21 cellular contexts compared by ENCODE assay signal in genomic region chr6:137351890-137352289, GRCh38.
DNase-seq lines count a peak whose midpoint lies in the region; ATAC-seq, FAIRE-seq and TF ChIP-seq lines count a peak whose summit lies in the region.
"Had no signal": no experiment of that assay in that cellular context is flagged by ENCODE, and none has a peak within 500 bp of the region (broad histone marks: within the 10 kb centered on the region; RNA-seq: fewer than 3 reads in every experiment).

No MANE protein-coding gene starts in this region.

- no peak overlapping the region for H3K4me3 Mint-ChIP-seq in central memory CD8-positive, alpha-beta T cell
- H3K4me3 Mint-ChIP-seq: activated naive CD8-positive, alpha-beta T cell treated with anti-CD3 and anti-CD28 coated beads for 36 hours; activated T-cell treated with anti-CD3 and anti-CD28 coated beads, Interleukin-2, amount 50 U/mL, for 4 hours; endodermal cell had no signal

- peak; percentile 14 for ATAC-seq in central memory CD8-positive, alpha-beta T cell (replicated peaks; ENCODE audit: extremely low read depth, poor library complexity, severe bottlenecking)
- ATAC-seq in GM19324 (IDR thresholded peaks at IDR 0.05; ENCODE audit: low FRiP score, unreplicated experiment), result no peak
- no peak for ATAC-seq in HG03095 (IDR thresholded peaks at IDR 0.05; ENCODE audit: unreplicated experiment)
- ATAC-seq: activated T-cell treated with anti-CD3 and anti-CD28 coated beads, Interleukin-2, amount 50 U/mL, for 4 hours; gastrocnemius medialis; GM12878 had no signal

- H4K91ac ChIP-seq in neuronal stem cell (ENCODE audit: low read depth, low read length, poor library complexity), result no peak overlapping the region

- no peak overlapping the region for H3K4ac ChIP-seq in neuronal stem cell (ENCODE audit: low read length)

- DNase-seq in EH (ENCODE audit: low read depth), result peak; percentile 15
- DNase-seq in NOMO-1 treated with DMSO at 0.1 percent for 48 hours (lab: John Stamatoyannopoulos, UW; ENCODE audit: unreplicated experiment), result peak; percentile 83
- DNase-seq in central memory CD8-positive, alpha-beta T cell (ENCODE audit: low spot score in 2 of 2), result no peak
- DNase-seq in posterior vena cava (ENCODE audit: low spot score), result peak; percentile 58
- no peak for DNase-seq in neuronal stem cell (ENCODE audit: low spot score)
- no peak for DNase-seq in H54 (ENCODE audit: insufficient read length, low spot score)
- DNase-seq: activated CD4-positive, alpha-beta T cell treated with anti-CD3 and anti-CD28 coated beads for 48 hours; activated naive CD8-positive, alpha-beta T cell treated with anti-CD3 and anti-CD28 coated beads for 36 hours; activated T-cell treated with anti-CD3 and anti-CD28 coated beads, Interleukin-2, amount 50 U/mL, for 4 hours; BE2C; endodermal cell; gastrocnemius medialis; NCI-H187; NCI-H69; RPMI8226; stimulated activated naive CD4-positive, alpha-beta T cell; T-helper 2 cell had no signal

- no peaks in the 10 kb centered on the region for H3K36me3 ChIP-seq in neuronal stem cell (replicated peaks in 1 of 2; ENCODE audit: control insufficient read depth in 2 of 2, insufficient read depth in 2 of 2, low read length in 2 of 2)
- H3K36me3 ChIP-seq: BE2C, gastrocnemius medialis, vagina had no signal

- no peak overlapping the region for H2BK120ac ChIP-seq in neuronal stem cell (ENCODE audit: low read depth, low read length)

- WGBS in neuronal stem cell (ENCODE audit: extremely low coverage in 2 of 2, insufficient read length in 2 of 2, insufficient replicate concordance in 1 of 2), 2 donors, result no CpG with 5 or more reads among the region's 5 CpGs

- H3K9ac ChIP-seq in neuronal stem cell (ENCODE audit: low read depth, low read length, poor library complexity), result no peak overlapping the region

- no peak overlapping the region for H3K4me2 ChIP-seq in neuronal stem cell (ENCODE audit: insufficient read depth, low read length, poor library complexity, severe bottlenecking)

- H3K4me1 Mint-ChIP-seq in central memory CD8-positive, alpha-beta T cell, result peaks cover 20% of the 10 kb centered on the region
- H3K4me1 Mint-ChIP-seq: endodermal cell had no signal

- no peak overlapping the region for H3K4me3 ChIP-seq in neuronal stem cell (ENCODE audit: low read length in 2 of 2)
- H3K4me3 ChIP-seq: gastrocnemius medialis, GM12878, vagina had no signal

- no peaks in the 10 kb centered on the region for H3K27me3 Mint-ChIP-seq in central memory CD8-positive, alpha-beta T cell
- H3K27me3 Mint-ChIP-seq: activated naive CD8-positive, alpha-beta T cell treated with anti-CD3 and anti-CD28 coated beads for 36 hours had no signal

- no peaks in the 10 kb centered on the region for H3K9me3 ChIP-seq in neuronal stem cell (replicated peaks in 1 of 2; ENCODE audit: control insufficient read depth in 2 of 2, insufficient read depth in 1 of 2, low read depth in 1 of 2, low read length in 2 of 2)
- H3K9me3 ChIP-seq: BE2C, gastrocnemius medialis, vagina had no signal

- no peak overlapping the region for H3K18ac ChIP-seq in neuronal stem cell (ENCODE audit: low read length)

- peaks cover 0 to 5% of the 10 kb centered on the region in 2 donors for H3K4me1 ChIP-seq in neuronal stem cell (ENCODE audit: control insufficient read depth in 2 of 2, insufficient read depth in 1 of 2, low read depth in 1 of 2, low read length in 2 of 2)
- H3K4me1 ChIP-seq: BE2C, vagina had no signal

- no peak overlapping the region for H3K27ac Mint-ChIP-seq in central memory CD8-positive, alpha-beta T cell (ENCODE audit: low read depth)
- H3K27ac Mint-ChIP-seq: activated naive CD8-positive, alpha-beta T cell treated with anti-CD3 and anti-CD28 coated beads for 36 hours; endodermal cell had no signal

- no peak overlapping the region for H3K23ac ChIP-seq in neuronal stem cell (ENCODE audit: low read depth, low read length, poor library complexity)

- no peak for FAIRE-seq in H54 (lab: Jason Lieb, UNC)
- FAIRE-seq: GM12878 had no signal

- no peak overlapping the region for H2BK5ac ChIP-seq in neuronal stem cell (ENCODE audit: low read length)

- no peak overlapping the region for H2BK12ac ChIP-seq in neuronal stem cell (ENCODE audit: low read length)

- H2AK5ac ChIP-seq in neuronal stem cell (ENCODE audit: low read depth, low read length), result no peak overlapping the region

- no peak overlapping the region for H4K8ac ChIP-seq in neuronal stem cell (ENCODE audit: low read depth, low read length)

- no peak overlapping the region for H3K27ac ChIP-seq in neuronal stem cell (replicated peaks; ENCODE audit: low read length)
- H3K27ac ChIP-seq: gastrocnemius medialis, vagina had no signal

- no peak overlapping the region for H2BK15ac ChIP-seq in neuronal stem cell (ENCODE audit: low read length)

- no peaks in the 10 kb centered on the region for H3K79me1 ChIP-seq in neuronal stem cell (ENCODE audit: low read depth, low read length)

- intact Hi-C loops in posterior vena cava (cut with DNase I), result no loop called here

- H3K36me3 Mint-ChIP-seq in central memory CD8-positive, alpha-beta T cell (ENCODE audit: insufficient read depth), result no peaks in the 10 kb centered on the region
- H3K36me3 Mint-ChIP-seq: activated naive CD8-positive, alpha-beta T cell treated with anti-CD3 and anti-CD28 coated beads for 36 hours had no signal

- no peak for TF ChIP-seq POLR2A in H54 (IDR thresholded peaks at IDR 0.05; ENCODE audit: low read depth, low read length)

- H2AFZ ChIP-seq in neuronal stem cell (ENCODE audit: low read length), result no peak overlapping the region

- peaks cover 0 to 74% (median 0%) of the 10 kb centered on the region in 3 experiments for H3K27me3 ChIP-seq in neuronal stem cell (ENCODE audit: control insufficient read depth in 3 of 3, insufficient read depth in 3 of 3, low read depth in 1 of 3, low read length in 3 of 3)
- H3K27me3 ChIP-seq: BE2C, gastrocnemius medialis, vagina had no signal

- H3K9me3 Mint-ChIP-seq in central memory CD8-positive, alpha-beta T cell, result no peaks in the 10 kb centered on the region
- H3K9me3 Mint-ChIP-seq: activated naive CD8-positive, alpha-beta T cell treated with anti-CD3 and anti-CD28 coated beads for 36 hours; activated T-cell treated with anti-CD3 and anti-CD28 coated beads, Interleukin-2, amount 50 U/mL, for 4 hours; endodermal cell had no signal

- no peak overlapping the region for H3K14ac ChIP-seq in neuronal stem cell (ENCODE audit: low read length)

Comparison
In these comparisons a context has a peak if more than half of its experiments do, and no peak if none do; other contexts are left out.
1. DNase-seq: peak in EH (single experiment), NOMO-1 treated with DMSO at 0.1 percent for 48 hours (single experiment) and posterior vena cava (single experiment); none in central memory CD8-positive, alpha-beta T cell (0 of 2), neuronal stem cell (single experiment) and H54 (single experiment).